ENCODE assay signal across 9 cellular contexts in genomic region chr1:185567438-185567837, GRCh38.
A peak's percentile ranks its signal among the peaks of the same experiment; 100 is the strongest.
DNase-seq lines count a peak whose midpoint lies in the region; ATAC-seq and TF ChIP-seq lines count a peak whose summit lies in the region.
"Had no signal": no experiment of that assay in that cellular context is flagged by ENCODE, and none has a peak within 500 bp of the region (broad histone marks: within the 10 kb centered on the region; RNA-seq: fewer than 3 reads in every experiment).

No MANE protein-coding gene starts in this region.

- DNase-seq in mesothelial cell of epicardium (ENCODE audit: low spot score in 2 of 2, unreplicated experiment in 2 of 2), result no peak
- no peak for DNase-seq in NCI-H774 (lab: John Stamatoyannopoulos, UW)
- DNase-seq in activated CD4-positive, CD25-positive, alpha-beta regulatory T cell (lab: John Stamatoyannopoulos, UW), result no peak
- no peak for DNase-seq in right cardiac atrium
- DNase-seq: cerebellar nuclear complex had no signal

- no peak for TF ChIP-seq CTCF in DOHH2 (IDR thresholded peaks at IDR 0.05; ENCODE audit: low read depth, low read length, poor library complexity, severe bottlenecking)
- no peak for TF ChIP-seq CTCF in VCaP (conservative IDR thresholded peaks at IDR 0.05)
- TF ChIP-seq CTCF in mesothelial cell of epicardium (IDR thresholded peaks at IDR 0.05; ENCODE audit: unreplicated experiment), result no peak

- H3K9me3 ChIP-seq in DOHH2 (ENCODE audit: control insufficient read depth, insufficient read depth, low read length) (no peaks in the 10 kb centered on the region), right cardiac atrium (ENCODE audit: control insufficient read depth, low read length) (no peaks in the 10 kb centered on the region)

- peak overlapping the region; percentile 15 for H3K27ac Mint-ChIP-seq in mesothelial cell of epicardium

- H3K4me3 ChIP-seq in ACC112 (ENCODE audit: low read depth, low read length), result no peak overlapping the region
- H3K4me3 ChIP-seq in DOHH2 (ENCODE audit: low read length), result peak overlapping the region; percentile 28
- H3K4me3 ChIP-seq in right cardiac atrium (ENCODE audit: low read length), result no peak overlapping the region

- peaks cover 6% of the 10 kb centered on the region for H3K4me1 ChIP-seq in ACC112 (ENCODE audit: control insufficient read depth, insufficient read depth, low read length, unreplicated experiment)
- peaks cover 14% of the 10 kb centered on the region for H3K4me1 ChIP-seq in DOHH2 (ENCODE audit: control insufficient read depth, low read length)
- H3K4me1 ChIP-seq in right cardiac atrium (ENCODE audit: control insufficient read depth, insufficient read depth, low read length), result no peaks in the 10 kb centered on the region

- H3K36me3 Mint-ChIP-seq in mesothelial cell of epicardium, result no peaks in the 10 kb centered on the region

- peak overlapping the region; percentile 25; the same call in 1 of the 2 replicates for H3K27ac ChIP-seq in ACC112 (ENCODE audit: low read depth, low read length)
- no peak overlapping the region for H3K27ac ChIP-seq in DOHH2 (ENCODE audit: low read depth, low read length)
- H3K27ac ChIP-seq in VCaP, result peak overlapping the region; percentile 61
- H3K27ac ChIP-seq in right cardiac atrium (ENCODE audit: low read length), result no peak overlapping the region

- no peaks in the 10 kb centered on the region for H3K36me3 ChIP-seq in ACC112 (ENCODE audit: insufficient read depth, low read length)
- no peaks in the 10 kb centered on the region for H3K36me3 ChIP-seq in DOHH2 (ENCODE audit: control insufficient read depth, low read length)

- intact Hi-C loops in right cardiac atrium (cut with DNase I), result no loop called here

- ATAC-seq in GM21526 (IDR thresholded peaks at IDR 0.05; ENCODE audit: low FRiP score, unreplicated experiment) (no peak), right cardiac atrium (no peak)

- H3K4me1 Mint-ChIP-seq in mesothelial cell of epicardium, result peaks cover 40% of the 10 kb centered on the region

- WGBS in right cardiac atrium, result 31% methylated on average over 2 of the region's 2 CpGs

- H2AFZ ChIP-seq in ACC112 (ENCODE audit: low read length, unreplicated experiment), result no peak overlapping the region

- H3F3A ChIP-seq in DOHH2 (ENCODE audit: control insufficient read depth, insufficient read depth), result no peaks in the 10 kb centered on the region

- no peaks in the 10 kb centered on the region for H3K27me3 Mint-ChIP-seq in mesothelial cell of epicardium (ENCODE audit: low read depth)

- H3K4me2 ChIP-seq in DOHH2 (ENCODE audit: low read length), result peak overlapping the region; percentile 45

- H3K9me3 Mint-ChIP-seq in mesothelial cell of epicardium, result no peaks in the 10 kb centered on the region

- H3K27me3 ChIP-seq in ACC112 (ENCODE audit: insufficient read depth, low read length) (no peaks in the 10 kb centered on the region), DOHH2 (ENCODE audit: control insufficient read depth, low read length) (no peaks in the 10 kb centered on the region), right cardiac atrium (ENCODE audit: control insufficient read depth, insufficient read depth) (no peaks in the 10 kb centered on the region)

- no peaks in the 10 kb centered on the region for H4K20me1 ChIP-seq in DOHH2 (ENCODE audit: control insufficient read depth, insufficient read depth, low read depth, low read length)

- H3K4me3 Mint-ChIP-seq in mesothelial cell of epicardium, result no peak overlapping the region

- H3K79me2 ChIP-seq in ACC112 (ENCODE audit: control insufficient read depth, insufficient read depth, low read length, unreplicated experiment), result no peaks in the 10 kb centered on the region
- no peaks in the 10 kb centered on the region for H3K79me2 ChIP-seq in DOHH2 (ENCODE audit: control insufficient read depth, low read length)

- H3K9me2 ChIP-seq in DOHH2 (replicated peaks; ENCODE audit: control insufficient read depth, low read length), result no peaks in the 10 kb centered on the region

Comparison
In these comparisons a context has a peak if more than half of its experiments do, and no peak if none do; other contexts are left out.
1. H3K27ac ChIP-seq: peak in ACC112 (single experiment) and VCaP (single experiment); none in DOHH2 (single experiment) and right cardiac atrium (single experiment).